ENCODE assay signal across 21 cellular contexts in the genomic region with DNA sequence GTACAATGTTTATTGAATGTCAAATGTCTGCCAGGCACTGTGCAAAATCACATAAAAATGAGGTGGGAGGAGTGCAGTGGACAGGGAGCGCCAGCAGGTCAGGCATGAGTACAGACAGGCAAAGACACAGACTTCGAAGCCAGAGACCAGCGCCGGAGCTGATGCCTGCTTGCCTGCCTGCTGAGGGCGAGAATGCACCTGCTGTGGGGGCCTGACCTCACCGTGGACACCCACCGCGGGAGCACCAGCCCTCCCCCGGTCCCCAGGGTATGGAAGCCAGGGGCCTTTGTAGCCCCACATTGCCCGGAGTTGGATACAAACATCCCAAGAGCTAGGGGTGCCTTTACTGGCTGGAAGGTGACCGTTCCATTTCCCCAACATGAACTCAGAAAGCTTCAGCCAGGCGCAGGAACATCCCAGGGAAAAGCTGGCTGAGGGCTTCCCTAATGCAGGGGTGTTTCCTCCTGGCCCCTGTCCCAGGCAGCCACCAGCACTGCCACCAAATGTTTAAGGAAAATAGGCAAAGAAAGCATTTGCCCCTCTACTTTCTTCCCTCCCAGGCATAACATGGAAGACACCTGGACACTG. TPM values are rescaled to one million over a fixed set of nuclear protein-coding genes. Genes with fewer than 3 reads are reported as not detected.
DNase-seq lines count a peak whose midpoint lies in the region; ATAC-seq and TF ChIP-seq lines count a peak whose summit lies in the region.
"Had no signal": no experiment of that assay in that cellular context is flagged by ENCODE, and none has a peak within 500 bp of the region (broad histone marks: within the 10 kb centered on the region; RNA-seq: fewer than 3 reads in every experiment).

No MANE protein-coding gene starts in this region.

- POLR2A ChIA-PET in IMR-90 (lab: Charles Lee; ENCODE audit: unreplicated experiment), result no interaction called here

- no peak overlapping the region for H4K8ac ChIP-seq in IMR-90 (ENCODE audit: low read depth in 2 of 2, low read length in 2 of 2)

- BruUV-seq in IMR-90 (replicated peaks; lab: Mats Ljungman, UMichigan), result no TSS peak

- H3K27me3 ChIP-seq in DND-41 (ENCODE audit: insufficient read depth, low read length, poor library complexity) (no peaks in the 10 kb centered on the region), IMR-90 (ENCODE audit: control insufficient read depth, insufficient read depth, low read length) (peaks cover 61% of the 10 kb centered on the region)

- H3K9me1 ChIP-seq in IMR-90 (ENCODE audit: insufficient read depth, low read length), result peaks cover 5% of the 10 kb centered on the region; the same call in 1 of the 2 replicates

- H2BK120ac ChIP-seq in IMR-90 (ENCODE audit: low read depth, low read length), result no peak overlapping the region

- H4K91ac ChIP-seq in IMR-90 (ENCODE audit: insufficient read depth, low read depth, low read length), result no peak overlapping the region

- peaks cover 14% of the 10 kb centered on the region for H3K4me1 Mint-ChIP-seq in progenitor cell of endocrine pancreas (ENCODE audit: low read depth)
- H3K4me1 Mint-ChIP-seq: GM23338 had no signal

- H3K79me2 ChIP-seq in DND-41 (ENCODE audit: insufficient read depth, low read length), result no peaks in the 10 kb centered on the region; the same call in 1 of the 2 replicates

- peak overlapping the region; percentile 20 for H3K9ac ChIP-seq in DND-41 (ENCODE audit: low read depth, low read length)
- no peak overlapping the region for H3K9ac ChIP-seq in IMR-90 (ENCODE audit: low read depth, low read length)
- H3K9ac ChIP-seq: KMS-11 had no signal

- intact Hi-C loops in IMR-90 (cut with micrococcal nuclease), result no loop called here
- intact Hi-C loops in sciatic nerve (cut with DNase I), result no loop called here

- H3K4ac ChIP-seq in IMR-90 (ENCODE audit: low read depth, low read length), result no peak overlapping the region

- no peak overlapping the region for H3K14ac ChIP-seq in IMR-90 (replicated peaks; ENCODE audit: low read depth, low read length)

- no peak overlapping the region for H2AFZ ChIP-seq in DND-41 (ENCODE audit: low read depth, low read length)
- H2AFZ ChIP-seq in IMR-90 (replicated peaks; ENCODE audit: low read length, poor library complexity), result peak overlapping the region; percentile 21
- H2AFZ ChIP-seq: GM23338 had no signal

- H3K36me3 ChIP-seq in DND-41 (ENCODE audit: insufficient read depth, low read length) (no peaks in the 10 kb centered on the region), IMR-90 (ENCODE audit: control insufficient read depth, insufficient read depth, low read length) (no peaks in the 10 kb centered on the region)

- H3K27ac Mint-ChIP-seq in progenitor cell of endocrine pancreas, result no peak overlapping the region
- H3K27ac Mint-ChIP-seq: CD4-positive, alpha-beta T cell; GM23338 had no signal

- TF ChIP-seq CTCF in DND-41 (IDR thresholded peaks at IDR 0.05; ENCODE audit: borderline replicate concordance, extremely low read depth, low read length, poor library complexity, severe bottlenecking) (no peak), IMR-90 (conservative IDR thresholded peaks at IDR 0.05; ENCODE audit: low read depth, low read length) (no peak), progenitor cell of endocrine pancreas (IDR thresholded peaks at IDR 0.05; ENCODE audit: unreplicated experiment) (no peak)

- dilution Hi-C loops in IMR-90 (cut with HindIII; ENCODE audit: low sequenced_read_pairs, unreplicated experiment), result no loop called here

- H3K27ac ChIP-seq in DND-41 (ENCODE audit: low read length), result peak overlapping the region; percentile 94
- H3K27ac ChIP-seq in IMR-90 (ENCODE audit: insufficient read depth, low read length), result no peak overlapping the region
- H3K27ac ChIP-seq: KMS-11, SK-N-MC had no signal

- H2AK9ac ChIP-seq in IMR-90 (replicated peaks; ENCODE audit: low read depth, low read length, poor library complexity), result no peak overlapping the region

- ATAC-seq in DND-41 (ENCODE audit: insufficient read depth, low read depth), result no peak
- no peak for ATAC-seq in IMR-90 (ENCODE audit: low read depth)
- ATAC-seq in sciatic nerve, result peak; percentile 10
- ATAC-seq in GM19035 (IDR thresholded peaks at IDR 0.05; ENCODE audit: unreplicated experiment), result no peak
- no peak for ATAC-seq in HG03342 (IDR thresholded peaks at IDR 0.05; ENCODE audit: unreplicated experiment)

- DNase-seq in DND-41 (peak; percentile 52), IMR-90 (no peak), left kidney (ENCODE audit: low read depth, low spot score) (peak; percentile 70), sciatic nerve (ENCODE audit: low spot score) (peak; percentile 31), progenitor cell of endocrine pancreas (ENCODE audit: low spot score, unreplicated experiment) (no peak)
- DNase-seq: CD4-positive, alpha-beta T cell; DMS153; GF-D8; NCI-H1436; NCI-H2029 treated with DMSO at 0.1 percent for 48 hours; NCI-H2171 treated with DMSO at 0.1 percent for 48 hours; NCI-H446; NCI-H526 treated with DMSO at 0.1 percent for 48 hours; Right ventricle myocardium superior had no signal

- no peaks in the 10 kb centered on the region for H3K36me3 Mint-ChIP-seq in progenitor cell of endocrine pancreas (ENCODE audit: insufficient read depth)

- H3K4me3 ChIP-seq in DND-41 (ENCODE audit: low read depth in 1 of 2, low read length in 2 of 2) (no peak overlapping the region), IMR-90 (ENCODE audit: insufficient read depth, low read depth, low read length) (no peak overlapping the region)
- H3K4me3 ChIP-seq: GM23338, SK-N-MC had no signal

- no peak overlapping the region for H2BK15ac ChIP-seq in IMR-90 (ENCODE audit: low read depth, low read length)

- H2AK5ac ChIP-seq in IMR-90 (ENCODE audit: low read depth, low read length), result no peak overlapping the region

- 10% methylated on average over 3 of the region's 12 CpGs; no CpG with 5 or more reads in 1 of the 2 experiments for WGBS in IMR-90 (ENCODE audit: extremely low coverage in 2 of 2, insufficient read length in 1 of 2), 2 experiments

- H3K27me3 Mint-ChIP-seq in progenitor cell of endocrine pancreas, result peaks cover 80% of the 10 kb centered on the region

- no peak overlapping the region for H3K23ac ChIP-seq in IMR-90 (ENCODE audit: low read depth, low read length)

- CTCF ChIA-PET in IMR-90 (lab: Yijun Ruan, JAX), result no interaction called here

- H3K4me2 ChIP-seq in DND-41 (ENCODE audit: insufficient read depth, low read length), result no peak overlapping the region
- H3K4me2 ChIP-seq in IMR-90 (ENCODE audit: low read depth, low read length), result no peak overlapping the region
- H3K4me2 ChIP-seq: GM23338, KMS-11 had no signal

- H3K56ac ChIP-seq in IMR-90 (ENCODE audit: extremely low read depth, insufficient read depth, low read length), result no peak overlapping the region

- H4K5ac ChIP-seq in IMR-90 (ENCODE audit: low read depth, low read length), result no peak overlapping the region

- in situ Hi-C loops in IMR-90 (cut with MboI; ENCODE audit: low sequenced_read_pairs), result no loop called here

- H3K79me1 ChIP-seq in IMR-90 (ENCODE audit: low read depth in 1 of 2, low read length in 2 of 2), result no peaks in the 10 kb centered on the region

- no peak overlapping the region for H3K4me3 Mint-ChIP-seq in progenitor cell of endocrine pancreas (ENCODE audit: low read depth)
- H3K4me3 Mint-ChIP-seq: CD4-positive, alpha-beta T cell; GM23338 had no signal

- no peak for TF ChIP-seq RAD21 in IMR-90 (IDR thresholded peaks at IDR 0.05; ENCODE audit: low read length)

- H2BK5ac ChIP-seq in IMR-90 (ENCODE audit: low read depth, low read length, poor library complexity, severe bottlenecking), result no peak overlapping the region

- no peak for TF ChIP-seq POLR2A in IMR-90 (IDR thresholded peaks at IDR 0.05; ENCODE audit: low read depth, low read length)

- H3K9me3 Mint-ChIP-seq in progenitor cell of endocrine pancreas (ENCODE audit: low read depth), result peaks cover 9% of the 10 kb centered on the region

- H2BK20ac ChIP-seq in IMR-90 (ENCODE audit: low read depth, low read length), result no peak overlapping the region

- H4K20me1 ChIP-seq in DND-41 (ENCODE audit: insufficient read depth, low read length), result no peaks in the 10 kb centered on the region
- no peaks in the 10 kb centered on the region for H4K20me1 ChIP-seq in IMR-90 (ENCODE audit: insufficient read depth, low read length)

- H3K4me1 ChIP-seq in DND-41 (ENCODE audit: insufficient read depth, low read length) (peaks cover 65% of the 10 kb centered on the region), IMR-90 (ENCODE audit: control insufficient read depth, insufficient read depth, low read length) (no peaks in the 10 kb centered on the region)
- H3K4me1 ChIP-seq: Caco-2 had no signal

- H3K9me3 ChIP-seq in DND-41 (ENCODE audit: insufficient read depth, low read length, severe bottlenecking) (peaks cover 16% of the 10 kb centered on the region), IMR-90 (ENCODE audit: control insufficient read depth, insufficient read depth, low read length) (peaks cover 12% of the 10 kb centered on the region)

- H3K18ac ChIP-seq in IMR-90 (ENCODE audit: low read depth, low read length), result no peak overlapping the region

TF ChIP-seq in IMR-90, 13 proteins besides CTCF, POLR2A, EP300 and RAD21:
- TF ChIP-seq RFX5 (IDR thresholded peaks at IDR 0.05; ENCODE audit: low read depth, low read length), result no peak

RNA-seq across cellular contexts. Expression of a gene that starts 17.9 kb away (rescaled TPM):
- total RNA-seq in IMR-90 (2012; rRNA removed) (under 0.01 and 0.18 TPM in 2 replicates), sciatic nerve (3.4 TPM), progenitor cell of endocrine pancreas (1.2 TPM in 2 replicates)
- 0.15 and 0.59 TPM in 2 replicates for polyA plus RNA-seq in IMR-90 (2012; rRNA removed)
- polyA plus RNA-seq in IMR-90 (2012; cell fraction: cytosol; rRNA removed), result 0.08 and 0.32 TPM in 2 replicates
- polyA plus RNA-seq in IMR-90 (2012; cell fraction: nucleus; rRNA removed; ENCODE audit: low replicate concordance), result 0.68 and 1.2 TPM in 2 replicates
- total RNA-seq: GM23338 had no signal

RNA-seq across cellular contexts. Expression of a gene that starts 31.2 kb away (rescaled TPM):
- total RNA-seq in IMR-90 (2012; rRNA removed), result 38.3 and 39.8 TPM in 2 replicates
- polyA plus RNA-seq in IMR-90 (2012; rRNA removed), result 151 and 166 TPM in 2 replicates
- 140 and 321 TPM in 2 replicates for polyA plus RNA-seq in IMR-90 (2012; cell fraction: cytosol; rRNA removed)
- polyA plus RNA-seq in IMR-90 (2012; cell fraction: nucleus; rRNA removed; ENCODE audit: low replicate concordance), result 89.3 and 187 TPM in 2 replicates
- 554 TPM for total RNA-seq in sciatic nerve
- total RNA-seq in progenitor cell of endocrine pancreas, result 158 and 163 TPM in 2 replicates

RNA-seq across cellular contexts. Expression of a gene that starts 35.5 kb away (rescaled TPM):
- total RNA-seq in IMR-90 (2012; rRNA removed), result not detected in 2 replicates
- polyA plus RNA-seq in IMR-90 (2012; rRNA removed), result not detected in 2 replicates
- not detected in 2 replicates for polyA plus RNA-seq in IMR-90 (2012; cell fraction: cytosol; rRNA removed)
- polyA plus RNA-seq in IMR-90 (2012; cell fraction: nucleus; rRNA removed; ENCODE audit: low replicate concordance), result not detected in 2 replicates
- total RNA-seq in sciatic nerve, result not detected
- not detected in 2 replicates for total RNA-seq in progenitor cell of endocrine pancreas
- total RNA-seq: Caco-2; CD4-positive, alpha-beta T cell; GM23338; Right ventricle myocardium superior had no signal
- polyA plus RNA-seq: AG04450, GM23338 had no signal

Comparison
In these comparisons a context has a peak if more than half of its experiments do, and no peak if none do; other contexts are left out.
1. DNase-seq: peak in DND-41 (single experiment), left kidney (single experiment) and sciatic nerve (single experiment); none in IMR-90 (single experiment) and progenitor cell of endocrine pancreas (single experiment).